ENCODE assay signal across 11 cellular contexts in the genomic region with DNA sequence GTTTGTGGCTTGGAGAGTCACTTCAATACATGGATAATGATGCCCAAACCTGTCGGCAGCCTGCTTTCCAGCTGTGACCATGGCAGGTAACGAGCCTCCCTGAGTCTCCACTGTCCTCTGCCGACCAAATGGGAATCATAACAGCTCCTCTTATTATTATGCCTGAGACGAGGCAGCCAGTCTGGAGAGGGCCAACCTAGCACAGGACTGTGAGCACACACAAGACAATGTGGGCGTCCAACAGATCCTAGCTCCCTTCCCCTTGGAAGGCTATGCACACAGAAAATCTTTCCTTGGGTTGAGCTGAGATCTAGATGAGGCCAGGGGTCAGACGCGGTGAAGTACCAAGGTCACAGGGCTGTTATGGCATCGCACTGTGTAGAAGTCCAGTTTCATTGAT. TPM values are rescaled to one million over a fixed set of nuclear protein-coding genes. Genes with fewer than 3 reads are reported as not detected.
A peak's percentile ranks its signal among the peaks of the same experiment; 100 is the strongest.
DNase-seq lines count a peak whose midpoint lies in the region; ATAC-seq and TF ChIP-seq lines count a peak whose summit lies in the region.
"Had no signal": no experiment of that assay in that cellular context is flagged by ENCODE, and none has a peak within 500 bp of the region (broad histone marks: within the 10 kb centered on the region; RNA-seq: fewer than 3 reads in every experiment).

No MANE protein-coding gene starts in this region.

- peak overlapping the region; percentile 71 to 99 (median 94) for H3K27ac ChIP-seq in heart right ventricle
- no peak overlapping the region for H3K27ac ChIP-seq in iPS-18a (ENCODE audit: low read length)
- H3K27ac ChIP-seq: BLaER1 treated with 17β-estradiol and CSF1 and Interleukin-3, amounts not matched to agents 10 nM and 100 nM had no signal

- H3K9me3 Mint-ChIP-seq in activated CD8-positive, alpha-beta T cell treated with anti-CD3 and anti-CD28 coated beads, Interleukin-2, amount 10 ng/mL, durations not matched to agents 7 days and 5 days (ENCODE audit: insufficient read depth) = no peaks in the 10 kb centered on the region
- no peaks in the 10 kb centered on the region for H3K9me3 Mint-ChIP-seq in stimulated activated naive CD8-positive, alpha-beta T cell treated with anti-CD3 and anti-CD28 coated beads, Interleukin-15, amount 100 ng/mL, for 72 hours

- peaks cover 5% of the 10 kb centered on the region for H3K4me1 Mint-ChIP-seq in activated CD8-positive, alpha-beta T cell treated with anti-CD3 and anti-CD28 coated beads, Interleukin-2, amount 10 ng/mL, durations not matched to agents 7 days and 5 days (ENCODE audit: low read depth)
- peaks cover 20% of the 10 kb centered on the region for H3K4me1 Mint-ChIP-seq in stimulated activated naive CD8-positive, alpha-beta T cell treated with anti-CD3 and anti-CD28 coated beads, Interleukin-15, amount 100 ng/mL, for 72 hours

- peak overlapping the region; percentile 36 for H3K4me3 Mint-ChIP-seq in activated CD8-positive, alpha-beta T cell treated with anti-CD3 and anti-CD28 coated beads, Interleukin-2, amount 10 ng/mL, durations not matched to agents 7 days and 5 days
- H3K4me3 Mint-ChIP-seq in stimulated activated naive CD8-positive, alpha-beta T cell treated with anti-CD3 and anti-CD28 coated beads, Interleukin-15, amount 100 ng/mL, for 72 hours = peak overlapping the region; percentile 69 to 77

- DNase-seq in heart right ventricle (no peak), cardiac septum (ENCODE audit: low spot score) (no peak), sciatic nerve (ENCODE audit: low spot score) (no peak), BE2C (no peak), islet precursor cell (no peak)
- no peak for DNase-seq in activated CD8-positive, alpha-beta T cell treated with anti-CD3 and anti-CD28 coated beads, Interleukin-2, amount 10 ng/mL, durations not matched to agents 7 days and 5 days
- no peak for DNase-seq in stimulated activated naive CD8-positive, alpha-beta T cell treated with anti-CD3 and anti-CD28 coated beads, Interleukin-15, amount 100 ng/mL, for 72 hours
- DNase-seq: GDM1, NCI-H345 had no signal

- no peaks in the 10 kb centered on the region for H3K36me3 Mint-ChIP-seq in activated CD8-positive, alpha-beta T cell treated with anti-CD3 and anti-CD28 coated beads, Interleukin-2, amount 10 ng/mL, durations not matched to agents 7 days and 5 days (ENCODE audit: low read depth)

- CTCF ChIA-PET in activated CD8-positive, alpha-beta T cell treated with anti-CD3 and anti-CD28 coated beads, Interleukin-2, amount 10 ng/mL, durations not matched to agents 7 days and 5 days (lab: Charles Lee) = interaction anchor here (1.0 kb wide), 1 partner anchor 16 kb away, joined by 3 read pairs; no protein-coding TSS in a partner anchor

- intact Hi-C loops in heart right ventricle (cut with DNase I) (loop anchor here in 3 of 10 donors (5.0 kb wide), 3 partner anchors 54 to 84 kb away; a partner anchor contains a TSS), cardiac septum (cut with DNase I) (no loop called here), sciatic nerve (cut with DNase I) (no loop called here)

- ATAC-seq in heart right ventricle (no peak), sciatic nerve (no peak)
- ATAC-seq in activated CD8-positive, alpha-beta T cell treated with anti-CD3 and anti-CD28 coated beads, Interleukin-2, amount 10 ng/mL, durations not matched to agents 7 days and 5 days = no peak
- ATAC-seq in stimulated activated naive CD8-positive, alpha-beta T cell treated with anti-CD3 and anti-CD28 coated beads, Interleukin-15, amount 100 ng/mL, for 72 hours = no peak

- peaks cover 5 to 77% (median 22%) of the 10 kb centered on the region in 9 donors for H3K4me1 ChIP-seq in heart right ventricle
- peaks cover 6% of the 10 kb centered on the region for H3K4me1 ChIP-seq in iPS-18a (ENCODE audit: control insufficient read depth, low read depth, low read length)
- peaks cover 4% of the 10 kb centered on the region for H3K4me1 ChIP-seq in BE2C

- 54 to 68% methylated on average over 8 of the region's 8 CpGs for WGBS in heart right ventricle, 2 donors

- H3K36me3 ChIP-seq in heart right ventricle = no peaks in the 10 kb centered on the region
- no peaks in the 10 kb centered on the region for H3K36me3 ChIP-seq in iPS-18a (ENCODE audit: control insufficient read depth, low read depth, low read length)
- no peaks in the 10 kb centered on the region for H3K36me3 ChIP-seq in BE2C
- H3K36me3 ChIP-seq: BLaER1 treated with 17β-estradiol and CSF1 and Interleukin-3, amounts not matched to agents 10 nM and 100 nM had no signal

- no peak overlapping the region for H3K9ac ChIP-seq in iPS-18a (ENCODE audit: low read length)
- H3K9ac ChIP-seq: BLaER1 treated with 17β-estradiol and CSF1 and Interleukin-3, amounts not matched to agents 10 nM and 100 nM had no signal

- H3K4me3 ChIP-seq in heart right ventricle = peak overlapping the region in 9 of 10 donors; percentile 28 to 60 (median 58)
- H3K4me3 ChIP-seq in iPS-18a (ENCODE audit: low read length) = peak overlapping the region; percentile 38
- H3K4me3 ChIP-seq in BE2C (ENCODE audit: low read depth, low read length) = no peak overlapping the region

- no peak overlapping the region for H3K27ac Mint-ChIP-seq in activated CD8-positive, alpha-beta T cell treated with anti-CD3 and anti-CD28 coated beads, Interleukin-2, amount 10 ng/mL, durations not matched to agents 7 days and 5 days
- H3K27ac Mint-ChIP-seq in stimulated activated naive CD8-positive, alpha-beta T cell treated with anti-CD3 and anti-CD28 coated beads, Interleukin-15, amount 100 ng/mL, for 72 hours = no peak overlapping the region

- peak in 3 of 9 donors; percentile 18 to 26 (median 24) for TF ChIP-seq CTCF in heart right ventricle (IDR thresholded peaks at IDR 0.05)
- TF ChIP-seq CTCF in BE2C (IDR thresholded peaks at IDR 0.05; ENCODE audit: low read depth, low read length) = no peak

- no peaks in the 10 kb centered on the region for H3K9me3 ChIP-seq in heart right ventricle
- H3K9me3 ChIP-seq in iPS-18a (ENCODE audit: control insufficient read depth, low read depth, low read length) = no peaks in the 10 kb centered on the region
- no peaks in the 10 kb centered on the region for H3K9me3 ChIP-seq in BE2C
- H3K9me3 ChIP-seq: BLaER1 treated with 17β-estradiol and CSF1 and Interleukin-3, amounts not matched to agents 10 nM and 100 nM had no signal

- H3K27me3 ChIP-seq in heart right ventricle (peaks cover 0 to 38% (median 9%) of the 10 kb centered on the region in 7 donors), iPS-18a (ENCODE audit: control insufficient read depth, insufficient read depth, low read length) (peaks cover 10% of the 10 kb centered on the region), BE2C (no peaks in the 10 kb centered on the region)

- POLR2A ChIA-PET in activated CD8-positive, alpha-beta T cell treated with anti-CD3 and anti-CD28 coated beads, Interleukin-2, amount 10 ng/mL, durations not matched to agents 7 days and 5 days (lab: Charles Lee) = no interaction called here

- H3K27me3 Mint-ChIP-seq in activated CD8-positive, alpha-beta T cell treated with anti-CD3 and anti-CD28 coated beads, Interleukin-2, amount 10 ng/mL, durations not matched to agents 7 days and 5 days (ENCODE audit: low read depth) = peaks cover 36% of the 10 kb centered on the region
- H3K27me3 Mint-ChIP-seq in stimulated activated naive CD8-positive, alpha-beta T cell treated with anti-CD3 and anti-CD28 coated beads, Interleukin-15, amount 100 ng/mL, for 72 hours = peaks cover 27% of the 10 kb centered on the region

RNA-seq across cellular contexts. Expression of a gene that starts 0.9 kb away (rescaled TPM):
- 100 to 1,000 TPM; 339 to 671 (median 422) TPM for total RNA-seq in heart right ventricle
- 100 to 1,000 TPM; 197 to 341 TPM for polyA plus RNA-seq in heart right ventricle
- 396 TPM for total RNA-seq in cardiac septum
- not detected for total RNA-seq in activated CD8-positive, alpha-beta T cell treated with anti-CD3 and anti-CD28 coated beads, Interleukin-2, amount 10 ng/mL, durations not matched to agents 7 days and 5 days
- total RNA-seq in sciatic nerve = 6.7 TPM
- 28.9 TPM for polyA plus RNA-seq in BE2C (2012; ENCODE audit: insufficient read depth, insufficient read length, low read depth)

RNA-seq across cellular contexts. Expression of a gene that starts 28.9 kb away (rescaled TPM):
- 10 to 100 TPM in 8 of 10 donors, 1 to 10 TPM in 2; 7.2 to 18.2 (median 12.9) TPM for total RNA-seq in heart right ventricle
- 10 to 100 TPM; 15.4 to 27.4 TPM for polyA plus RNA-seq in heart right ventricle
- total RNA-seq in cardiac septum = 20.2 TPM
- 10 to 100 TPM; 30.0 to 33.1 TPM for total RNA-seq in activated CD8-positive, alpha-beta T cell treated with anti-CD3 and anti-CD28 coated beads, Interleukin-2, amount 10 ng/mL, durations not matched to agents 7 days and 5 days
- total RNA-seq in sciatic nerve = 58.5 TPM
- polyA plus RNA-seq in BE2C (2012; ENCODE audit: insufficient read depth, insufficient read length, low read depth) = 72.5 TPM

RNA-seq across cellular contexts. Expression of a gene that starts 54.4 kb away (rescaled TPM):
- total RNA-seq in heart right ventricle (1 to 10 TPM; 1.1 to 4.2 (median 2.5) TPM), cardiac septum (0.59 TPM), sciatic nerve (0.53 TPM)
- 10 to 100 TPM in 1 of 2 donors, 1 to 10 TPM in 1; 4.0 to 22.1 TPM for polyA plus RNA-seq in heart right ventricle
- not detected for total RNA-seq in activated CD8-positive, alpha-beta T cell treated with anti-CD3 and anti-CD28 coated beads, Interleukin-2, amount 10 ng/mL, durations not matched to agents 7 days and 5 days
- 7.7 TPM for polyA plus RNA-seq in BE2C (2012; ENCODE audit: insufficient read depth, insufficient read length, low read depth)

RNA-seq across cellular contexts. Expression of a gene that starts 55.2 kb away (rescaled TPM):
- total RNA-seq in heart right ventricle (100 to 1,000 TPM; 161 to 277 (median 171) TPM), cardiac septum (199 TPM), sciatic nerve (85.2 TPM)
- 100 to 1,000 TPM; 108 to 310 TPM for polyA plus RNA-seq in heart right ventricle
- under 1 TPM; 0.18 to 0.45 TPM for total RNA-seq in activated CD8-positive, alpha-beta T cell treated with anti-CD3 and anti-CD28 coated beads, Interleukin-2, amount 10 ng/mL, durations not matched to agents 7 days and 5 days
- 340 TPM for polyA plus RNA-seq in BE2C (2012; ENCODE audit: insufficient read depth, insufficient read length, low read depth)

Comparison
In these comparisons a context has a peak if more than half of its experiments do, and no peak if none do; other contexts are left out.
1. RNA of a gene that starts 0.9 kb away (total RNA-seq): 339 to 671 TPM in heart right ventricle and 396 TPM in cardiac septum (single experiment); 6.7 TPM in sciatic nerve (single experiment) and not detected in activated CD8-positive, alpha-beta T cell treated with anti-CD3 and anti-CD28 coated beads, Interleukin-2, amount 10 ng/mL, durations not matched to agents 7 days and 5 days; every median in the first group is over 10 times any median in the second.